16 cellular contexts compared by ENCODE assay signal in genomic region chr12:4449862-4450222, GRCh38. TPM values are rescaled to one million over a fixed set of nuclear protein-coding genes. Genes with fewer than 3 reads are reported as not detected.
A peak's percentile ranks its signal among the peaks of the same experiment; 100 is the strongest.
DNase-seq lines count a peak whose midpoint lies in the region; ATAC-seq and TF ChIP-seq lines count a peak whose summit lies in the region.
"Had no signal": no experiment of that assay in that cellular context is flagged by ENCODE, and none has a peak within 500 bp of the region (broad histone marks: within the 10 kb centered on the region; RNA-seq: fewer than 3 reads in every experiment).

No MANE protein-coding gene starts in this region.

- no peak overlapping the region for H2AFZ ChIP-seq in DND-41 (ENCODE audit: low read depth, low read length)

- H3K4me3 ChIP-seq in DND-41 (ENCODE audit: low read depth in 1 of 2, low read length in 2 of 2) = no peak overlapping the region
- peak overlapping the region; percentile 57; the same call in 1 of the 2 replicates for H3K4me3 ChIP-seq in SK-N-MC
- no peak overlapping the region for H3K4me3 ChIP-seq in lung
- H3K4me3 ChIP-seq in right cardiac atrium (ENCODE audit: low read length) = no peak overlapping the region
- H3K4me3 ChIP-seq: colonic mucosa, testis had no signal

- H3K4me2 ChIP-seq in DND-41 (ENCODE audit: insufficient read depth, low read length) = no peak overlapping the region

- peaks cover 12% of the 10 kb centered on the region for H3K4me1 ChIP-seq in DND-41 (ENCODE audit: insufficient read depth, low read length)
- H3K4me1 ChIP-seq in lung (ENCODE audit: control insufficient read depth in 2 of 2, insufficient read depth in 2 of 2, low read length in 2 of 2) = peaks cover 0 to 1% of the 10 kb centered on the region in 2 donors
- H3K4me1 ChIP-seq in right cardiac atrium (ENCODE audit: control insufficient read depth, insufficient read depth, low read length) = no peaks in the 10 kb centered on the region
- H3K4me1 ChIP-seq: colonic mucosa, testis had no signal

- H3K9ac ChIP-seq in DND-41 (ENCODE audit: low read depth, low read length) (no peak overlapping the region), SK-N-MC (ENCODE audit: insufficient read length) (no peak overlapping the region)
- H3K9ac ChIP-seq: BLaER1 treated with 17β-estradiol and CSF1 and Interleukin-3, amounts not matched to agents 10 nM and 100 nM had no signal

- H3K27me3 ChIP-seq in DND-41 (ENCODE audit: insufficient read depth, low read length, poor library complexity) (no peaks in the 10 kb centered on the region), lung (ENCODE audit: control insufficient read depth, insufficient read depth) (peaks cover 6% of the 10 kb centered on the region), right cardiac atrium (ENCODE audit: control insufficient read depth, insufficient read depth) (no peaks in the 10 kb centered on the region)
- H3K27me3 ChIP-seq: BLaER1 treated with 17β-estradiol and CSF1 and Interleukin-3, amounts not matched to agents 10 nM and 100 nM; colonic mucosa; testis had no signal

- intact Hi-C loops in right cardiac atrium (cut with DNase I) = no loop called here

- no peaks in the 10 kb centered on the region for H4K20me1 ChIP-seq in DND-41 (ENCODE audit: insufficient read depth, low read length)

- H3K36me3 ChIP-seq in DND-41 (ENCODE audit: insufficient read depth, low read length) = no peaks in the 10 kb centered on the region
- H3K36me3 ChIP-seq in SK-N-MC (ENCODE audit: insufficient read depth, low read length) = no peaks in the 10 kb centered on the region
- H3K36me3 ChIP-seq in lung (ENCODE audit: control insufficient read depth in 2 of 2, insufficient read depth in 2 of 2, low read length in 2 of 2) = no peaks in the 10 kb centered on the region
- H3K36me3 ChIP-seq: colonic mucosa had no signal

- H3K79me2 ChIP-seq in DND-41 (ENCODE audit: insufficient read depth, low read length) = no peaks in the 10 kb centered on the region

- WGBS in lung, 2 donors = 48 to 59% methylated on average over 4 of the region's 4 CpGs
- WGBS in right cardiac atrium = 66% methylated on average over 4 of the region's 4 CpGs

- H3K9me3 ChIP-seq in DND-41 (ENCODE audit: insufficient read depth, low read length, severe bottlenecking) (no peaks in the 10 kb centered on the region), SK-N-MC (ENCODE audit: low read depth, low read length) (no peaks in the 10 kb centered on the region), lung (ENCODE audit: control insufficient read depth in 2 of 2, insufficient read depth in 1 of 2, low read length in 1 of 2) (no peaks in the 10 kb centered on the region), right cardiac atrium (ENCODE audit: control insufficient read depth, low read length) (no peaks in the 10 kb centered on the region)
- H3K9me3 ChIP-seq: colonic mucosa, testis had no signal

- no peak for ATAC-seq in DND-41 (ENCODE audit: insufficient read depth, low read depth)
- ATAC-seq in lung (ENCODE audit: insufficient read depth, low FRiP score) = no peak
- ATAC-seq in GM18909 (IDR thresholded peaks at IDR 0.05; ENCODE audit: poor library complexity, unreplicated experiment) = no peak
- no peak for ATAC-seq in right cardiac atrium

- H3K27ac ChIP-seq in DND-41 (ENCODE audit: low read length) (no peak overlapping the region), SK-N-MC (peak overlapping the region; percentile 65; the same call in 1 of the 2 replicates), lung (ENCODE audit: low read depth in 1 of 2, low read length in 1 of 2) (no peak overlapping the region), right cardiac atrium (ENCODE audit: low read length) (no peak overlapping the region)
- H3K27ac ChIP-seq: colonic mucosa had no signal

- in situ Hi-C loops in KBM-7 (cut with MboI; ENCODE audit: low pct_unique_long_range_greater_than_20kb, low sequenced_read_pairs) = no loop called here

- TF ChIP-seq CTCF in DND-41 (IDR thresholded peaks at IDR 0.05; ENCODE audit: borderline replicate concordance, extremely low read depth, low read length, poor library complexity, severe bottlenecking) (no peak), lung (IDR thresholded peaks at IDR 0.05; ENCODE audit: control extremely low read depth, extremely low read depth) (no peak)

- DNase-seq in DND-41 (peak; percentile 26), LHCN-M2 (ENCODE audit: low read depth) (peak; percentile 27), SK-N-MC (ENCODE audit: low read depth, low spot score) (no peak), lung (ENCODE audit: low spot score) (peak; percentile 26), epidermal melanocyte (ENCODE audit: insufficient read length, low spot score) (no peak), KBM-7 (no peak), right cardiac atrium (no peak)
- DNase-seq: activated B cell treated with CpG ODN at 0.5 μM for 24 hours, colonic mucosa, HFFc6, NCI-H187 treated with DMSO at 0.1 percent for 48 hours, testis had no signal

RNA-seq across cellular contexts. Expression of gene FGF6, which starts 4.2 kb away (rescaled TPM):
- total RNA-seq in LHCN-M2 (2014; rRNA removed) = not detected in 2 replicates
- not detected for polyA plus RNA-seq in LHCN-M2 (2012)
- total RNA-seq in lung = not detected
- not detected for polyA plus RNA-seq in lung
- total RNA-seq in right cardiac atrium = not detected
- not detected for polyA plus RNA-seq in right cardiac atrium
- total RNA-seq: activated B cell treated with CpG ODN at 0.5 μM for 24 hours, colonic mucosa, HFFc6, kidney epithelial cell, OCI-LY7, testis had no signal

Comparison
In these comparisons a context has a peak if more than half of its experiments do, and no peak if none do; other contexts are left out.
1. DNase-seq: peak in DND-41 (single experiment), LHCN-M2 (single experiment) and lung (single experiment); none in SK-N-MC (single experiment), epidermal melanocyte (single experiment), KBM-7 (single experiment) and right cardiac atrium (0 of 3).